In genomic region chr2:222318026-222318711, GRCh38 we compare ENCODE assay signal across 8 cellular contexts. TPM values are rescaled to one million over a fixed set of nuclear protein-coding genes. Genes with fewer than 3 reads are reported as not detected.
A peak's percentile ranks its signal among the peaks of the same experiment; 100 is the strongest.
DNase-seq lines count a peak whose midpoint lies in the region; ATAC-seq and TF ChIP-seq lines count a peak whose summit lies in the region.

No MANE protein-coding gene starts in this region.

- TF ChIP-seq CTCF in AG09309 (IDR thresholded peaks at IDR 0.05; ENCODE audit: control insufficient read depth, insufficient read depth, low read depth, low read length, missing control alignments) = peak; percentile 46
- TF ChIP-seq CTCF in GM12875 (IDR thresholded peaks at IDR 0.05; ENCODE audit: borderline replicate concordance, insufficient read depth, low read depth, low read length) = peak; percentile 40; the same call in 1 of the 2 replicates
- TF ChIP-seq CTCF in coronary artery (IDR thresholded peaks at IDR 0.05) = no peak

- no peak overlapping the region for H3K27ac ChIP-seq in SJSA1
- no peak overlapping the region for H3K27ac ChIP-seq in coronary artery

- H3K9me3 ChIP-seq in MG63 (no peaks in the 10 kb centered on the region), SJSA1 (replicated peaks) (no peaks in the 10 kb centered on the region)

- DNase-seq in AG09309 (ENCODE audit: low read depth) = peak; percentile 35
- DNase-seq in MG63 = peak; percentile 75
- peak in 1 of 2 experiments; percentile 22 for DNase-seq in SJSA1 (ENCODE audit: low read depth in 1 of 2, low spot score in 2 of 2)
- DNase-seq in coronary artery (ENCODE audit: low spot score) = no peak
- DNase-seq in left lobe of liver (ENCODE audit: low spot score) = no peak
- DNase-seq in stimulated activated CD8-positive, alpha-beta memory T cell treated with anti-CD3 and anti-CD28 coated beads, Interleukin-4, amount 100 ng/mL, for 48 hours = peak; percentile 64

- ATAC-seq in HG02571 (IDR thresholded peaks at IDR 0.05; ENCODE audit: unreplicated experiment) (peak; percentile 43), left lobe of liver (peak; percentile 91)

- H3K36me3 ChIP-seq in MG63 = no peaks in the 10 kb centered on the region
- H3K36me3 ChIP-seq in SJSA1 = no peaks in the 10 kb centered on the region

- H3K4me3 ChIP-seq in AG09309 (ENCODE audit: control insufficient read depth, low read depth, low read length) (peak overlapping the region; percentile 30), GM12875 (ENCODE audit: low read depth, low read length) (peak overlapping the region; percentile 53), MG63 (peak overlapping the region; percentile 38), SJSA1 (peak overlapping the region; percentile 10; the same call in 1 of the 2 replicates), coronary artery (peak overlapping the region; percentile 73)

- H3K4me1 ChIP-seq in SJSA1 (replicated peaks) = peaks cover 17% of the 10 kb centered on the region

- H3K27me3 ChIP-seq in MG63 = peaks cover 14% of the 10 kb centered on the region
- H3K27me3 ChIP-seq in SJSA1 (replicated peaks) = peaks cover 62% of the 10 kb centered on the region

RNA-seq across cellular contexts. Expression of gene PAX3, which starts 19.4 kb away (rescaled TPM):
- 9.4 and 15.2 TPM in 2 replicates for total RNA-seq in MG63 (2014; rRNA removed; shearing (Covaris generic); ENCODE audit: low replicate concordance)
- 0.03 TPM in 1 of 2 replicates, not detected in the other for total RNA-seq in SJSA1 (2014; rRNA removed; shearing (Covaris generic))
- not detected for total RNA-seq in left lobe of liver

Comparison
In these comparisons a context has a peak if more than half of its experiments do, and no peak if none do; other contexts are left out.
1. DNase-seq: peak in AG09309 (single experiment), MG63 (single experiment) and stimulated activated CD8-positive, alpha-beta memory T cell treated with anti-CD3 and anti-CD28 coated beads, Interleukin-4, amount 100 ng/mL, for 48 hours (single experiment); none in coronary artery (single experiment) and left lobe of liver (single experiment).
2. H3K4me3 ChIP-seq: peak in every context shown above with its lines; median percentile 73 in coronary artery; 53 in GM12875; 38 in MG63; 30 in AG09309; 10 in SJSA1.
3. RNA of gene PAX3, which starts 19.4 kb away (total RNA-seq): 9.4 to 15.2 TPM in MG63; 0.03 TPM in SJSA1 and not detected in left lobe of liver (single experiment); every median in the first group is over 10 times any median in the second.